ENCODE assay signal across 8 cellular contexts in the genomic region with DNA sequence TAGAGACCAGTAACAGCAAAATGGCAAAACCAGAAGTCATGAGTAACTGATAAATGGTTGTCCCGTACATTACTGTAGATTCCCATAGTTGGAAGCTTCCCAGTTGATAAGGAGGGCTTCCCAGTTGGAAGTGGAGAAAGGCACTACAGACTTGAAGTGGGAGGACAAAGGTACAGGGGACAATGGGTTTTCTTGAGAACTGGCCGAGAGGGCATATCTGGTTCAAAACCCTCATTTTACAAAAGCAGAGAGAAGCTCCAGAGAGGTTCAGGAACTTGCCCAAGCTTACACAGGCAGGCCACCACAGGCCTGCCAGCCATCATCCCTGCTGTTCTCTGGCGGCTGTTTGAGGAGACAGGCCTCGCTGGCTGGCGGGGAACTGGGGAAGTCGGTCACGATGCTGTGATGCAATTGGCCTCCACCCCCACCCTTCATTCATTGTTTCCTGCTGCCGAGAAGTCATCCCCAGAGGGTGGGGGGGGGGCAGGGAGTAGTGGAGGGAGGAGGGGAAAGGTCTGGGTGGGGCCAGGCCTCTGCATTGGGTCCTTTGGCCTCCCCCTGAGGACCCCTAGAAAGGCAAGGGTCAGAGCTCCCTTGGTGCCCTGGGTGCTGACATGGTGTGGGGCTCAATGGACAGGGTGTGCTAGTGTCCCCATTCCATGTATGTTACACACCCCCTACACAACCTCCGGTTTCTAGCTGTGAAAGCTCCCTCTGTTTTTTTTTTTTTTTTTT. TPM values are rescaled to one million over a fixed set of nuclear protein-coding genes. Genes with fewer than 3 reads are reported as not detected.
DNase-seq lines count a peak whose midpoint lies in the region; ATAC-seq and TF ChIP-seq lines count a peak whose summit lies in the region.

No MANE protein-coding gene starts in this region.

- H3K4me2 ChIP-seq in PC-9, result peak overlapping the region; percentile 91

- H3K36me3 Mint-ChIP-seq in progenitor cell of endocrine pancreas (ENCODE audit: insufficient read depth), result peaks cover 4% of the 10 kb centered on the region

- DNase-seq in GM10266 (ENCODE audit: extremely low spot score) (peak; percentile 71), PC-9 (no peak), germinal center (ENCODE audit: low spot score) (peak; percentile 63), progenitor cell of endocrine pancreas (ENCODE audit: low spot score, unreplicated experiment) (no peak), OCI-M2 (lab: John Stamatoyannopoulos, UW; ENCODE audit: unreplicated experiment) (no peak)
- peak in 3 of 4 experiments; percentile 38 to 58 (median 38) for DNase-seq in activated naive CD4-positive, alpha-beta T cell (lab: John Stamatoyannopoulos, UW)

- peak overlapping the region; percentile 50 for H3K4me3 Mint-ChIP-seq in progenitor cell of endocrine pancreas (ENCODE audit: low read depth)

- H3K4me3 ChIP-seq in PC-9, result no peak overlapping the region; the same call in 1 of the 2 replicates

- POLR2A ChIA-PET in PC-9 (lab: Charles Lee; ENCODE audit: unreplicated experiment), result interaction anchor here (0.5 to 0.7 kb wide), 3 partner anchors 16 to 160 kb away, joined by 3 to 15 read pairs (median 9); no protein-coding TSS in a partner anchor

- peaks cover 24% of the 10 kb centered on the region for H3F3A ChIP-seq in PC-9 (ENCODE audit: insufficient read depth, low read depth)

- no peaks in the 10 kb centered on the region for H3K27me3 Mint-ChIP-seq in progenitor cell of endocrine pancreas

- TSS peak; percentile 80 for BruUV-seq in PC-9 (replicated peaks; lab: Mats Ljungman, UMichigan)

- H3K4me1 ChIP-seq in PC-9 (replicated peaks; ENCODE audit: insufficient read depth), result peaks cover 31% of the 10 kb centered on the region

- H3K9me2 ChIP-seq in PC-9 (ENCODE audit: insufficient read depth), result no peaks in the 10 kb centered on the region

- peaks cover 42% of the 10 kb centered on the region for H3K79me2 ChIP-seq in PC-9 (ENCODE audit: low read depth)

- H3K9me3 ChIP-seq in PC-9 (ENCODE audit: insufficient read depth, low read depth), result no peaks in the 10 kb centered on the region

- H4K20me1 ChIP-seq in PC-9 (ENCODE audit: insufficient read depth), result peaks cover 5% of the 10 kb centered on the region; the same call in 1 of the 2 replicates

- H2AFZ ChIP-seq in PC-9, result no peak overlapping the region

- CTCF ChIA-PET in PC-9 (lab: Charles Lee), result interaction anchor here (0.5 to 0.6 kb wide), 2 partner anchors 53 to 278 kb away, joined by 3 read pairs; no protein-coding TSS in a partner anchor

- H3K9me3 Mint-ChIP-seq in progenitor cell of endocrine pancreas (ENCODE audit: low read depth), result no peaks in the 10 kb centered on the region

- no peak for ATAC-seq in HG03520 (IDR thresholded peaks at IDR 0.05; ENCODE audit: unreplicated experiment)
- ATAC-seq in HG03097 (IDR thresholded peaks at IDR 0.05; ENCODE audit: low FRiP score, unreplicated experiment), result no peak

- peak overlapping the region; percentile 73 for H3K27ac Mint-ChIP-seq in progenitor cell of endocrine pancreas

- TF ChIP-seq CTCF in GM10266 (IDR thresholded peaks at IDR 0.05; ENCODE audit: control insufficient read depth, insufficient read depth, low read depth, missing control alignments) (no peak), PC-9 (conservative IDR thresholded peaks at IDR 0.05) (no peak), progenitor cell of endocrine pancreas (IDR thresholded peaks at IDR 0.05; ENCODE audit: unreplicated experiment) (no peak)

- H3K27ac ChIP-seq in PC-9, result no peak overlapping the region

- intact Hi-C loops in PC-9 (cut with micrococcal nuclease; ENCODE audit: unreplicated experiment), result no loop called here

- H3K36me3 ChIP-seq in PC-9 (ENCODE audit: low read depth), result no peaks in the 10 kb centered on the region

- peaks cover 24% of the 10 kb centered on the region for H3K4me1 Mint-ChIP-seq in progenitor cell of endocrine pancreas (ENCODE audit: low read depth)

- no peaks in the 10 kb centered on the region for H3K27me3 ChIP-seq in PC-9 (ENCODE audit: insufficient read depth, low read depth)

RNA-seq across cellular contexts. Expression of a gene that starts 3.0 kb away (rescaled TPM):
- total RNA-seq in PC-9 (2021) (110 and 134 TPM in 2 replicates), progenitor cell of endocrine pancreas (31.2 and 36.3 TPM in 2 replicates)

RNA-seq across cellular contexts. Expression of a gene that starts 27.9 kb away (rescaled TPM):
- total RNA-seq in PC-9 (2021) (5.7 and 7.2 TPM in 2 replicates), progenitor cell of endocrine pancreas (43.5 and 45.9 TPM in 2 replicates)

RNA-seq across cellular contexts. Expression of a gene that starts 39.9 kb away (rescaled TPM):
- 2.7 and 3.3 TPM in 2 replicates for total RNA-seq in PC-9 (2021)
- 16.0 and 18.5 TPM in 2 replicates for total RNA-seq in progenitor cell of endocrine pancreas

Comparison
In these comparisons a context has a peak if more than half of its experiments do, and no peak if none do; other contexts are left out.
1. DNase-seq: peak in GM10266 (single experiment), activated naive CD4-positive, alpha-beta T cell (3 of 4) and germinal center (single experiment); none in PC-9 (0 of 2), progenitor cell of endocrine pancreas (single experiment) and OCI-M2 (single experiment).